8 cellular contexts compared by ENCODE assay signal in the genomic region with DNA sequence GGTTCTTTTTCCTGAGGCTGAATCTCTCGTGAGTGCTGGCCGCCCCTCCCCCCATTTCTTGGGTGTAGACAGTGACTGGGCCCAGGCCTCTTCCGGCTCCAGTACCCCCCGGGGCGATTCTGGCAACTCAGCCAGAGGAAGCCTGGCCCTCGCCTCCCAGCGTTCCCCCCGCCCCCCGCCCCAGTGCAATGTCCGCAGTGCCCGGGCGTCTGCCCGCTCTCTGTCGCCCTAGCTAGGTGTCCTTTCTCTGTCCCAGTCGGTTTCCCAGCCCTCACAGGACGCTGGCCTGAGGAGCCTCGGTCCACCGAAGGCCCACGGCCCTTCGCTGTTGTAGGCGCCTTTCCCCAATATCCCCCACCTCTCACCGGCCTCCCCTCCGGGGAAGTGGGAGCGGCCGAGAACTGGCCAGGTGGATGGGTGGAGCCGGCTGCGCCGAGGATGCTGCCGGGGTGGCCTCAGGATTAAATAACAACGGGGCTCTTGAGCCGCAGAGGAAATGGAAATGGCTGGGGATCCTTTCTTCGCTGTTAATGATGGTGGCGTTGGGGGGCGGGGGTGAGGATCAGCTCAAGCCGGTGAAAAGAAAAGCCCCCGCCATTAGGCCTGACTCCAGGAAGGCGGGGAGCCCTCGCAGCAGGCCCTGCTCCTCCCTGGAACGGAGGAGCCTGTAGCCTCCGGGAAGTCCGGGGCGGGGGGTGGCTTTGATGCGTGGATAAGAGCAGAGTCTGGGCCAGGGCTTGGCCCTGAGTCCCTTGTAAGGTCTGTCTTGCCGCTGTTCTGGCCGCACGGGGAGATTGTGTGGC. TPM values are rescaled to one million over a fixed set of nuclear protein-coding genes. Genes with fewer than 3 reads are reported as not detected.
A peak's percentile ranks its signal among the peaks of the same experiment; 100 is the strongest.
DNase-seq lines count a peak whose midpoint lies in the region; ATAC-seq and TF ChIP-seq lines count a peak whose summit lies in the region.

No MANE protein-coding gene starts in this region.

- H3K4me2 ChIP-seq in mesendoderm (ENCODE audit: low read length): peak overlapping the region; percentile 23

- H3K9me3 ChIP-seq in effector memory CD4-positive, alpha-beta T cell (ENCODE audit: control insufficient read depth, low read length): no peaks in the 10 kb centered on the region
- no peaks in the 10 kb centered on the region for H3K9me3 ChIP-seq in tibial artery

- no peak for ATAC-seq in HG03159 (IDR thresholded peaks at IDR 0.05; ENCODE audit: unreplicated experiment)

- intact Hi-C loops in tibial artery (cut with DNase I; ENCODE audit: low total_unique reads): loop anchor here (10.0 kb wide), 1 partner anchor 219 kb away; no protein-coding TSS in a partner anchor

- H2BK15ac ChIP-seq in mesendoderm (replicated peaks; ENCODE audit: low read depth): peak overlapping the region; percentile 60

- peak overlapping the region; percentile 99 for H3K18ac ChIP-seq in mesendoderm (ENCODE audit: low read length)

- H4K5ac ChIP-seq in mesendoderm (ENCODE audit: low read length): peak overlapping the region; percentile 0

- H2AK5ac ChIP-seq in mesendoderm (ENCODE audit: low read length): no peak overlapping the region

- H3K23ac ChIP-seq in mesendoderm (ENCODE audit: low read length): peak overlapping the region; percentile 48

- H3K36me3 ChIP-seq in BJ (ENCODE audit: control insufficient read depth, insufficient read depth, low read length) (no peaks in the 10 kb centered on the region), mesendoderm (ENCODE audit: control insufficient read depth, insufficient read depth, low read length) (peaks cover 8% of the 10 kb centered on the region), tibial artery (no peaks in the 10 kb centered on the region)
- H3K36me3 ChIP-seq in effector memory CD4-positive, alpha-beta T cell (ENCODE audit: control insufficient read depth, insufficient read depth, low read length): no peaks in the 10 kb centered on the region

- H3K4me1 ChIP-seq in effector memory CD4-positive, alpha-beta T cell (ENCODE audit: control insufficient read depth, insufficient read depth, low read length, poor library complexity, severe bottlenecking): peaks cover 24% of the 10 kb centered on the region
- H3K4me1 ChIP-seq in mesendoderm (ENCODE audit: control insufficient read depth, low read depth, low read length) (peaks cover 6% of the 10 kb centered on the region), tibial artery (peaks cover 0 to 47% (median 32%) of the 10 kb centered on the region in 4 donors)

- no peaks in the 10 kb centered on the region for H3K27me3 ChIP-seq in BJ (ENCODE audit: control insufficient read depth, insufficient read depth, low read length)
- peaks cover 22% of the 10 kb centered on the region for H3K27me3 ChIP-seq in effector memory CD4-positive, alpha-beta T cell (replicated peaks; ENCODE audit: control insufficient read depth, insufficient read depth, low read length, poor library complexity, severe bottlenecking)
- H3K27me3 ChIP-seq in mesendoderm (ENCODE audit: insufficient read depth, low read length, poor library complexity): no peaks in the 10 kb centered on the region
- H3K27me3 ChIP-seq in tibial artery: no peaks in the 10 kb centered on the region

- peaks cover 44% of the 10 kb centered on the region for H3K79me2 ChIP-seq in mesendoderm (ENCODE audit: control insufficient read depth, insufficient read depth, low read length)

- CTCF ChIA-PET in BJ (lab: Yijun Ruan, JAX): interaction anchor here (1.2 to 4.3 kb wide), 3 partner anchors 33 to 223 kb away, joined by 4 to 32 read pairs (median 4); no protein-coding TSS in a partner anchor

- no peak overlapping the region for H3K27ac ChIP-seq in effector memory CD4-positive, alpha-beta T cell (ENCODE audit: insufficient read depth, low read length, poor library complexity, severe bottlenecking)
- H3K27ac ChIP-seq in mesendoderm (ENCODE audit: low read depth, low read length) (peak overlapping the region; percentile 100), tibial artery (peak overlapping the region; percentile 95 to 96)

- no peak for DNase-seq in BJ (ENCODE audit: low read depth)
- no peak for DNase-seq in HFF-Myc (ENCODE audit: extremely low read depth, low read depth)
- DNase-seq in SW480 (ENCODE audit: low spot score): peak; percentile 89
- DNase-seq in effector memory CD4-positive, alpha-beta T cell: no peak
- DNase-seq in mesendoderm: peak; percentile 96
- DNase-seq in tibial artery: peak in 1 of 2 donors; percentile 46
- no peak for DNase-seq in DMS114 treated with DMSO at 0.1 percent for 48 hours (lab: John Stamatoyannopoulos, UW; ENCODE audit: unreplicated experiment)

- WGBS in mesendoderm (ENCODE audit: extremely low coverage, insufficient coverage, low lambda C conversion rate): no CpG with 5 or more reads among the region's 46 CpGs

- H2BK5ac ChIP-seq in mesendoderm (ENCODE audit: low read length): peak overlapping the region; percentile 67

- POLR2A ChIA-PET in BJ (lab: Charles Lee): interaction anchor here (0.6 to 1.6 kb wide), 2 partner anchors 31 to 256 kb away, joined by 3 to 5 read pairs; no protein-coding TSS in a partner anchor

- H3K4me3 ChIP-seq in BJ (ENCODE audit: low read depth, low read length) (peak overlapping the region; percentile 93), HFF-Myc (replicated peaks; ENCODE audit: low read depth, low read length) (peak overlapping the region; percentile 98), mesendoderm (ENCODE audit: low read length) (peak overlapping the region; percentile 66), tibial artery (peak overlapping the region; percentile 69 to 81)
- H3K4me3 ChIP-seq in effector memory CD4-positive, alpha-beta T cell (ENCODE audit: insufficient read depth, low read depth, low read length, poor library complexity, severe bottlenecking): peak overlapping the region; percentile 66

- peak overlapping the region; percentile 73 for H3K9ac ChIP-seq in mesendoderm (ENCODE audit: low read length)

- peak overlapping the region; percentile 99 for H3K4ac ChIP-seq in mesendoderm (ENCODE audit: low read depth, low read length)

- TF ChIP-seq CTCF in BJ (IDR thresholded peaks at IDR 0.05; ENCODE audit: insufficient read depth, low read depth, low read length): no peak
- no peak for TF ChIP-seq CTCF in HFF-Myc (IDR thresholded peaks at IDR 0.05; ENCODE audit: low read depth, low read length, missing control alignments)
- no peak for TF ChIP-seq CTCF in tibial artery (IDR thresholded peaks at IDR 0.05)

- peak overlapping the region; percentile 83 for H2BK120ac ChIP-seq in mesendoderm (ENCODE audit: low read depth, low read length)

- H4K8ac ChIP-seq in mesendoderm (ENCODE audit: low read depth, low read length): no peak overlapping the region

- peak overlapping the region; percentile 85 for H3K56ac ChIP-seq in mesendoderm (ENCODE audit: low read length)

- H3K79me1 ChIP-seq in mesendoderm (ENCODE audit: low read length): peaks cover 3% of the 10 kb centered on the region

RNA-seq across cellular contexts. Expression of a gene that starts 1.1 kb away (rescaled TPM):
- polyA plus RNA-seq in BJ (2011; rRNA removed): 7.2 and 13.0 TPM in 2 replicates
- 16.0 and 19.1 TPM in 2 replicates for polyA minus RNA-seq in BJ (2011; rRNA and poly(A)+ RNA removed)
- polyA plus RNA-seq in mesendoderm (2013, experiment 1 of 2): 72.5 TPM
- polyA plus RNA-seq in mesendoderm (2013, experiment 2 of 2): 71.1 TPM

Comparison
In these comparisons a context has a peak if more than half of its experiments do, and no peak if none do; other contexts are left out.
1. DNase-seq: peak in SW480 (single experiment) and mesendoderm (single experiment); none in BJ (single experiment), HFF-Myc (single experiment), effector memory CD4-positive, alpha-beta T cell (0 of 3) and DMS114 treated with DMSO at 0.1 percent for 48 hours (single experiment).
2. Peak in every context shown above with its lines, with median percentiles within 50 percentile points of each other: H3K4me3 ChIP-seq.